ENCODE assay signal across 19 cellular contexts in genomic region chr4:139866270-139866962, GRCh38.
A peak's percentile ranks its signal among the peaks of the same experiment; 100 is the strongest.
DNase-seq lines count a peak whose midpoint lies in the region; ATAC-seq, FAIRE-seq and TF ChIP-seq lines count a peak whose summit lies in the region.
"Had no signal": no experiment of that assay in that cellular context is flagged by ENCODE, and none has a peak within 500 bp of the region (broad histone marks: within the 10 kb centered on the region; RNA-seq: fewer than 3 reads in every experiment).

No MANE protein-coding gene starts in this region.

- peak overlapping the region; percentile 86 for H3K27ac Mint-ChIP-seq in neural crest cell (ENCODE audit: unreplicated experiment)
- H3K27ac Mint-ChIP-seq: CD8-positive, alpha-beta T cell had no signal

- no peaks in the 10 kb centered on the region for H3K27me3 Mint-ChIP-seq in neural crest cell (ENCODE audit: low read depth)

- peaks cover 35% of the 10 kb centered on the region for H3K4me1 Mint-ChIP-seq in neural crest cell
- H3K4me1 Mint-ChIP-seq: central memory CD8-positive, alpha-beta T cell had no signal

- ATAC-seq in HG03159 (IDR thresholded peaks at IDR 0.05; ENCODE audit: unreplicated experiment) (no peak), HG02973 (IDR thresholded peaks at IDR 0.05; ENCODE audit: unreplicated experiment) (no peak), GM18520 (IDR thresholded peaks at IDR 0.05; ENCODE audit: unreplicated experiment) (no peak), HG03039 (IDR thresholded peaks at IDR 0.05; ENCODE audit: unreplicated experiment) (no peak)
- ATAC-seq: CD8-positive, alpha-beta T cell; PC-3 had no signal

- DNase-seq in D721Med (ENCODE audit: insufficient read length, low spot score) (no peak), NCI-H1694 (lab: John Stamatoyannopoulos, UW) (peak; percentile 68), SK-N-DZ (ENCODE audit: low spot score) (peak; percentile 56), neural crest cell (ENCODE audit: low read depth, low spot score) (no peak)
- DNase-seq: activated CD4-positive, CD25-positive, alpha-beta regulatory T cell treated with anti-CD3 and anti-CD28 coated beads, Interleukin-2, amount 50 U/mL, for 72 hours; activated effector memory CD4-positive, alpha-beta T cell treated with Interleukin-2 at 50 U/mL for 16 hours; CD8-positive, alpha-beta T cell; effector memory CD4-positive, alpha-beta T cell; hippocampal formation; nucleus accumbens; PC-3; SJCRH30; stimulated activated CD4-positive, alpha-beta T cell treated with anti-CD3 and anti-CD28 coated beads, Interleukin-2, amount 100 ng/mL, for 24 hours had no signal

- FAIRE-seq in D721Med (lab: Jason Lieb, UNC) = peak; percentile 38
- FAIRE-seq: keratinocyte had no signal

- H3K36me3 Mint-ChIP-seq in neural crest cell (ENCODE audit: low read depth) = peaks cover 5% of the 10 kb centered on the region
- H3K36me3 Mint-ChIP-seq: CD8-positive, alpha-beta T cell had no signal

- no peaks in the 10 kb centered on the region for H3K9me3 Mint-ChIP-seq in neural crest cell
- H3K9me3 Mint-ChIP-seq: CD8-positive, alpha-beta T cell; central memory CD8-positive, alpha-beta T cell had no signal

- H3K4me3 Mint-ChIP-seq in neural crest cell = peak overlapping the region; percentile 27
- H3K4me3 Mint-ChIP-seq: CD8-positive, alpha-beta T cell; central memory CD8-positive, alpha-beta T cell had no signal

- TF ChIP-seq CTCF in D721Med (IDR thresholded peaks at IDR 0.05; ENCODE audit: insufficient read depth, missing control alignments) = no peak
- TF ChIP-seq CTCF in neural crest cell (conservative IDR thresholded peaks at IDR 0.05) = no peak

Comparison
In these comparisons a context has a peak if more than half of its experiments do, and no peak if none do; other contexts are left out.
1. DNase-seq: peak in NCI-H1694 (single experiment) and SK-N-DZ (single experiment); none in D721Med (single experiment) and neural crest cell (single experiment).